8 cellular contexts compared by ENCODE assay signal in genomic region chr19:18589380-18590272, GRCh38. TPM values are rescaled to one million over a fixed set of nuclear protein-coding genes. Genes with fewer than 3 reads are reported as not detected.
DNase-seq lines count a peak whose midpoint lies in the region; ATAC-seq and TF ChIP-seq lines count a peak whose summit lies in the region.

No MANE protein-coding gene starts in this region.

- DNase-seq in AG09309 (ENCODE audit: low read depth) (no peak), NCI-H510A treated with DMSO at 0.1 percent for 48 hours (lab: John Stamatoyannopoulos, UW) (peak; percentile 75), erythroblast (lab: John Stamatoyannopoulos, UW) (peak; percentile 86 to 88), substantia nigra (lab: John Stamatoyannopoulos, UW) (peak in 23 of 49 donors; percentile 15 to 61 (median 36))
- peak; percentile 86 for DNase-seq in activated CD8-positive, alpha-beta T cell treated with anti-CD3 and anti-CD28 coated beads, Interleukin-2, amount 10 ng/mL, durations not matched to agents 7 days and 5 days

- peak overlapping the region; percentile 88 for H3K27ac ChIP-seq in substantia nigra (ENCODE audit: low read depth, low read length, poor library complexity, severe bottlenecking)

- CTCF ChIA-PET in activated CD8-positive, alpha-beta T cell treated with anti-CD3 and anti-CD28 coated beads, Interleukin-2, amount 10 ng/mL, durations not matched to agents 7 days and 5 days (lab: Charles Lee): interaction anchor here (0.7 to 5.4 kb wide), 24 partner anchors 10 to 329 kb away, joined by 3 to 56 read pairs (median 4); partner anchors contain the start of genes COPE, DDX49, ELL and FKBP8

- peaks cover under 1% of the 10 kb centered on the region for H3K27me3 Mint-ChIP-seq in activated CD8-positive, alpha-beta T cell treated with anti-CD3 and anti-CD28 coated beads, Interleukin-2, amount 10 ng/mL, durations not matched to agents 7 days and 5 days (ENCODE audit: low read depth)

- H3K4me3 ChIP-seq in AG09309 (ENCODE audit: control insufficient read depth, low read depth, low read length) (peak overlapping the region; percentile 77), mucosa of stomach (ENCODE audit: low read length) (peak overlapping the region; percentile 67)

- H3K9ac ChIP-seq in mucosa of stomach (ENCODE audit: low read length): peak overlapping the region; percentile 53

- H3K36me3 ChIP-seq in mucosa of stomach (ENCODE audit: control insufficient read depth, insufficient read depth, low read length): no peaks in the 10 kb centered on the region

- peaks cover 19% of the 10 kb centered on the region for H3K36me3 Mint-ChIP-seq in activated CD8-positive, alpha-beta T cell treated with anti-CD3 and anti-CD28 coated beads, Interleukin-2, amount 10 ng/mL, durations not matched to agents 7 days and 5 days (ENCODE audit: low read depth)

- no peak for TF ChIP-seq POLR2A in erythroblast (IDR thresholded peaks at IDR 0.05; ENCODE audit: low read length)

- no peaks in the 10 kb centered on the region for H3K9me3 Mint-ChIP-seq in activated CD8-positive, alpha-beta T cell treated with anti-CD3 and anti-CD28 coated beads, Interleukin-2, amount 10 ng/mL, durations not matched to agents 7 days and 5 days (ENCODE audit: insufficient read depth)

- peak overlapping the region; percentile 83 for H3K4me3 Mint-ChIP-seq in activated CD8-positive, alpha-beta T cell treated with anti-CD3 and anti-CD28 coated beads, Interleukin-2, amount 10 ng/mL, durations not matched to agents 7 days and 5 days

- H3K27ac Mint-ChIP-seq in activated CD8-positive, alpha-beta T cell treated with anti-CD3 and anti-CD28 coated beads, Interleukin-2, amount 10 ng/mL, durations not matched to agents 7 days and 5 days: peak overlapping the region; percentile 96

- peaks cover 19% of the 10 kb centered on the region for H3K4me1 ChIP-seq in mucosa of stomach (ENCODE audit: control insufficient read depth, insufficient read depth, low read length)

- POLR2A ChIA-PET in activated CD8-positive, alpha-beta T cell treated with anti-CD3 and anti-CD28 coated beads, Interleukin-2, amount 10 ng/mL, durations not matched to agents 7 days and 5 days (lab: Charles Lee): interaction anchor here (0.6 to 6.3 kb wide), 13 partner anchors 9 to 330 kb away, joined by 3 to 82 read pairs (median 4); partner anchors contain the start of genes COPE, DDX49, ELL and FKBP8

- no peak for TF ChIP-seq CTCF in AG09309 (IDR thresholded peaks at IDR 0.05; ENCODE audit: control insufficient read depth, insufficient read depth, low read depth, low read length, missing control alignments)

- peak; percentile 21 for ATAC-seq in GM18858 (IDR thresholded peaks at IDR 0.05; ENCODE audit: unreplicated experiment)
- peak; percentile 17 for ATAC-seq in HG03108 (IDR thresholded peaks at IDR 0.05; ENCODE audit: unreplicated experiment)
- peak; percentile 72 for ATAC-seq in activated CD8-positive, alpha-beta T cell treated with anti-CD3 and anti-CD28 coated beads, Interleukin-2, amount 10 ng/mL, durations not matched to agents 7 days and 5 days

- H3K9me3 ChIP-seq in mucosa of stomach (ENCODE audit: control insufficient read depth, low read length): no peaks in the 10 kb centered on the region

- H3K27me3 ChIP-seq in mucosa of stomach (ENCODE audit: control insufficient read depth, insufficient read depth, low read length): peaks cover 7% of the 10 kb centered on the region

- peaks cover 49% of the 10 kb centered on the region for H3K4me1 Mint-ChIP-seq in activated CD8-positive, alpha-beta T cell treated with anti-CD3 and anti-CD28 coated beads, Interleukin-2, amount 10 ng/mL, durations not matched to agents 7 days and 5 days (ENCODE audit: low read depth)

RNA-seq across cellular contexts. Expression of gene REX1BD, which starts 1.0 kb away (rescaled TPM):
- 10 to 100 TPM; 91.5 to 98.7 TPM for total RNA-seq in activated CD8-positive, alpha-beta T cell treated with anti-CD3 and anti-CD28 coated beads, Interleukin-2, amount 10 ng/mL, durations not matched to agents 7 days and 5 days

RNA-seq across cellular contexts. Expression of gene CRLF1, which starts 17.0 kb away (rescaled TPM):
- not detected for total RNA-seq in activated CD8-positive, alpha-beta T cell treated with anti-CD3 and anti-CD28 coated beads, Interleukin-2, amount 10 ng/mL, durations not matched to agents 7 days and 5 days

RNA-seq across cellular contexts. Expression of gene UBA52, which starts 18.0 kb away (rescaled TPM):
- total RNA-seq in activated CD8-positive, alpha-beta T cell treated with anti-CD3 and anti-CD28 coated beads, Interleukin-2, amount 10 ng/mL, durations not matched to agents 7 days and 5 days: 1,000 to 10,000 TPM; 1,452 to 1,556 TPM

RNA-seq across cellular contexts. Expression of gene TMEM59L, which starts 23.0 kb away (rescaled TPM):
- total RNA-seq in activated CD8-positive, alpha-beta T cell treated with anti-CD3 and anti-CD28 coated beads, Interleukin-2, amount 10 ng/mL, durations not matched to agents 7 days and 5 days: not detected

RNA-seq across cellular contexts. Expression of gene KXD1, which starts 32.0 kb away (rescaled TPM):
- 100 to 1,000 TPM; 101 to 108 TPM for total RNA-seq in activated CD8-positive, alpha-beta T cell treated with anti-CD3 and anti-CD28 coated beads, Interleukin-2, amount 10 ng/mL, durations not matched to agents 7 days and 5 days

Comparison
In these comparisons a context has a peak if more than half of its experiments do, and no peak if none do; other contexts are left out.
1. ATAC-seq: peak in every context shown above with its lines; median percentile 72 in activated CD8-positive, alpha-beta T cell treated with anti-CD3 and anti-CD28 coated beads, Interleukin-2, amount 10 ng/mL, durations not matched to agents 7 days and 5 days; 21 in GM18858; 17 in HG03108.